ENCODE assay signal across 14 cellular contexts in genomic region chr11:93729129-93729616, GRCh38. TPM values are rescaled to one million over a fixed set of nuclear protein-coding genes. Genes with fewer than 3 reads are reported as not detected.
DNase-seq lines count a peak whose midpoint lies in the region; ATAC-seq lines count a peak whose summit lies in the region.
"Had no signal": no experiment of that assay in that cellular context is flagged by ENCODE, and none has a peak within 500 bp of the region (broad histone marks: within the 10 kb centered on the region; RNA-seq: fewer than 3 reads in every experiment).

No MANE protein-coding gene starts in this region.

- H3K36me3 Mint-ChIP-seq in activated naive CD4-positive, alpha-beta T cell treated with anti-CD3 and anti-CD28 coated beads for 36 hours (ENCODE audit: low read depth) = peaks cover 50% of the 10 kb centered on the region
- peaks cover 62% of the 10 kb centered on the region for H3K36me3 Mint-ChIP-seq in activated naive CD4-positive, alpha-beta T cell treated with anti-CD3 and anti-CD28 coated beads, Interleukin-2, amount 10 ng/mL, durations not matched to agents 7 days and 5 days
- H3K36me3 Mint-ChIP-seq in stimulated activated naive B cell treated with anti-CD40 and anti-IgM and Interleukin-4, amounts not matched to agents 10 μg/mL and 1 μg/mL and 100 μg/mL, for 72 hours = peaks cover 16 to 32% of the 10 kb centered on the region in 2 donors

- H3K9me2 ChIP-seq in Karpas-422 (replicated peaks; ENCODE audit: insufficient read depth, low read length) = no peaks in the 10 kb centered on the region

- CTCF ChIA-PET in activated naive CD4-positive, alpha-beta T cell treated with anti-CD3 and anti-CD28 coated beads for 36 hours (lab: Charles Lee) = no interaction called here
- CTCF ChIA-PET in activated naive CD4-positive, alpha-beta T cell treated with anti-CD3 and anti-CD28 coated beads, Interleukin-2, amount 10 ng/mL, durations not matched to agents 7 days and 5 days (lab: Charles Lee) = no interaction called here

- no peak overlapping the region for H3K4me2 ChIP-seq in Karpas-422 (ENCODE audit: low read depth, low read length, poor library complexity, severe bottlenecking)

- no peaks in the 10 kb centered on the region for H3K27me3 Mint-ChIP-seq in activated naive CD4-positive, alpha-beta T cell treated with anti-CD3 and anti-CD28 coated beads for 36 hours (ENCODE audit: low read depth)
- no peaks in the 10 kb centered on the region for H3K27me3 Mint-ChIP-seq in activated naive CD4-positive, alpha-beta T cell treated with anti-CD3 and anti-CD28 coated beads, Interleukin-2, amount 10 ng/mL, durations not matched to agents 7 days and 5 days
- no peaks in the 10 kb centered on the region for H3K27me3 Mint-ChIP-seq in stimulated activated naive B cell treated with anti-CD40 and anti-IgM and Interleukin-4, amounts not matched to agents 10 μg/mL and 1 μg/mL and 100 μg/mL, for 72 hours
- H3K27me3 Mint-ChIP-seq: activated CD4-positive, alpha-beta T cell treated with anti-CD3 and anti-CD28 coated beads, Interleukin-2, amount 10 ng/mL, durations not matched to agents 7 days and 5 days; type B pancreatic cell had no signal

- H3K36me3 ChIP-seq in Karpas-422 (ENCODE audit: insufficient read depth, low read length) = peaks cover 93% of the 10 kb centered on the region

- intact Hi-C loops in activated naive CD4-positive, alpha-beta T cell treated with anti-CD3 and anti-CD28 coated beads for 36 hours (cut with micrococcal nuclease) = no loop called here

- H3K9ac ChIP-seq in Karpas-422 (ENCODE audit: low read length) = no peak overlapping the region

- H3K4me3 Mint-ChIP-seq in activated naive CD4-positive, alpha-beta T cell treated with anti-CD3 and anti-CD28 coated beads for 36 hours = no peak overlapping the region
- H3K4me3 Mint-ChIP-seq in activated naive CD4-positive, alpha-beta T cell treated with anti-CD3 and anti-CD28 coated beads, Interleukin-2, amount 10 ng/mL, durations not matched to agents 7 days and 5 days = no peak overlapping the region
- no peak overlapping the region for H3K4me3 Mint-ChIP-seq in stimulated activated naive B cell treated with anti-CD40 and anti-IgM and Interleukin-4, amounts not matched to agents 10 μg/mL and 1 μg/mL and 100 μg/mL, for 72 hours
- H3K4me3 Mint-ChIP-seq: activated CD4-positive, alpha-beta T cell treated with anti-CD3 and anti-CD28 coated beads, Interleukin-2, amount 10 ng/mL, durations not matched to agents 7 days and 5 days; type B pancreatic cell had no signal

- H3K9me3 Mint-ChIP-seq in activated naive CD4-positive, alpha-beta T cell treated with anti-CD3 and anti-CD28 coated beads for 36 hours = no peaks in the 10 kb centered on the region
- H3K9me3 Mint-ChIP-seq in activated naive CD4-positive, alpha-beta T cell treated with anti-CD3 and anti-CD28 coated beads, Interleukin-2, amount 10 ng/mL, durations not matched to agents 7 days and 5 days = no peaks in the 10 kb centered on the region
- no peaks in the 10 kb centered on the region for H3K9me3 Mint-ChIP-seq in stimulated activated naive B cell treated with anti-CD40 and anti-IgM and Interleukin-4, amounts not matched to agents 10 μg/mL and 1 μg/mL and 100 μg/mL, for 72 hours
- H3K9me3 Mint-ChIP-seq: activated CD4-positive, alpha-beta T cell treated with anti-CD3 and anti-CD28 coated beads, Interleukin-2, amount 10 ng/mL, durations not matched to agents 7 days and 5 days; type B pancreatic cell had no signal

- peak overlapping the region; percentile 0; the same call in 1 of the 2 replicates for H3K27ac ChIP-seq in Karpas-422 (ENCODE audit: low read length)
- H3K27ac ChIP-seq: body of pancreas, right lobe of liver had no signal

- peaks cover 11% of the 10 kb centered on the region; the same call in 1 of the 2 replicates for H3K79me2 ChIP-seq in Karpas-422 (ENCODE audit: low read length)

- H3K27ac Mint-ChIP-seq in activated naive CD4-positive, alpha-beta T cell treated with anti-CD3 and anti-CD28 coated beads for 36 hours = peak overlapping the region; percentile 44
- H3K27ac Mint-ChIP-seq in activated naive CD4-positive, alpha-beta T cell treated with anti-CD3 and anti-CD28 coated beads, Interleukin-2, amount 10 ng/mL, durations not matched to agents 7 days and 5 days = no peak overlapping the region
- H3K27ac Mint-ChIP-seq in stimulated activated naive B cell treated with anti-CD40 and anti-IgM and Interleukin-4, amounts not matched to agents 10 μg/mL and 1 μg/mL and 100 μg/mL, for 72 hours = peak overlapping the region; percentile 66
- H3K27ac Mint-ChIP-seq: type B pancreatic cell had no signal

- no peak overlapping the region for H3K4me3 ChIP-seq in Karpas-422 (ENCODE audit: low read length)
- H3K4me3 ChIP-seq: body of pancreas, right lobe of liver had no signal

- H3K9me3 ChIP-seq in Karpas-422 (ENCODE audit: low read length) = no peaks in the 10 kb centered on the region
- H3K9me3 ChIP-seq: BE2C, body of pancreas, right lobe of liver had no signal

- DNase-seq in activated naive CD4-positive, alpha-beta T cell treated with anti-CD3 and anti-CD28 coated beads for 36 hours = no peak
- DNase-seq in activated naive CD4-positive, alpha-beta T cell treated with anti-CD3 and anti-CD28 coated beads, Interleukin-2, amount 10 ng/mL, durations not matched to agents 7 days and 5 days = no peak
- DNase-seq in Karpas-422 (peak; percentile 71), cerebellar cortex (ENCODE audit: low spot score) (peak; percentile 33), hippocampal formation (lab: John Stamatoyannopoulos, UW) (no peak), NCI-H1105 (lab: John Stamatoyannopoulos, UW) (no peak), UCSD-AML1 (lab: John Stamatoyannopoulos, UW; ENCODE audit: unreplicated experiment) (no peak)
- no peak for DNase-seq in stimulated activated naive B cell treated with anti-CD40 and anti-IgM and Interleukin-4, amounts not matched to agents 10 μg/mL and 1 μg/mL and 100 μg/mL, for 72 hours
- DNase-seq: activated CD4-positive, alpha-beta T cell treated with anti-CD3 and anti-CD28 coated beads, Interleukin-2, amount 10 ng/mL, durations not matched to agents 7 days and 5 days; BE2C; body of pancreas; NCI-H526; right lobe of liver had no signal

- peaks cover 17% of the 10 kb centered on the region for H3K4me1 Mint-ChIP-seq in activated naive CD4-positive, alpha-beta T cell treated with anti-CD3 and anti-CD28 coated beads for 36 hours (ENCODE audit: low read depth)
- H3K4me1 Mint-ChIP-seq in activated naive CD4-positive, alpha-beta T cell treated with anti-CD3 and anti-CD28 coated beads, Interleukin-2, amount 10 ng/mL, durations not matched to agents 7 days and 5 days = peaks cover 20% of the 10 kb centered on the region
- H3K4me1 Mint-ChIP-seq in stimulated activated naive B cell treated with anti-CD40 and anti-IgM and Interleukin-4, amounts not matched to agents 10 μg/mL and 1 μg/mL and 100 μg/mL, for 72 hours = peaks cover 0 to 1% of the 10 kb centered on the region in 2 donors

- H3K4me1 ChIP-seq in Karpas-422 (ENCODE audit: low read length) = peaks cover 6% of the 10 kb centered on the region
- H3K4me1 ChIP-seq: BE2C had no signal

- peak; percentile 17 to 30 for ATAC-seq in stimulated activated naive B cell treated with anti-CD40 and anti-IgM and Interleukin-4, amounts not matched to agents 10 μg/mL and 1 μg/mL and 100 μg/mL, for 72 hours (replicated peaks)
- ATAC-seq: body of pancreas had no signal

- no peak overlapping the region for H2AFZ ChIP-seq in Karpas-422 (ENCODE audit: low read length)

- no peaks in the 10 kb centered on the region for H3K27me3 ChIP-seq in Karpas-422 (ENCODE audit: low read length)
- H3K27me3 ChIP-seq: BE2C, body of pancreas, right lobe of liver had no signal

- H4K20me1 ChIP-seq in Karpas-422 (ENCODE audit: insufficient read depth, low read depth, low read length) = peaks cover 33% of the 10 kb centered on the region

RNA-seq across cellular contexts. Expression of gene TAF1D, which starts 12.1 kb away (rescaled TPM):
- 100 to 1,000 TPM; 442 to 482 TPM for total RNA-seq in activated naive CD4-positive, alpha-beta T cell treated with anti-CD3 and anti-CD28 coated beads for 36 hours
- total RNA-seq in Karpas-422 (2014; rRNA removed; shearing (Covaris generic); ENCODE audit: low replicate concordance) = 289 and 429 TPM in 2 replicates

RNA-seq across cellular contexts. Expression of gene C11orf54, which starts 12.3 kb away (rescaled TPM):
- total RNA-seq in activated naive CD4-positive, alpha-beta T cell treated with anti-CD3 and anti-CD28 coated beads for 36 hours = 10 to 100 TPM; 15.1 to 16.3 TPM
- total RNA-seq in Karpas-422 (2014; rRNA removed; shearing (Covaris generic); ENCODE audit: low replicate concordance) = 44.0 and 81.4 TPM in 2 replicates

RNA-seq across cellular contexts. Expression of gene MED17, which starts 54.9 kb away (rescaled TPM):
- 10 to 100 TPM; 19.4 to 22.6 TPM for total RNA-seq in activated naive CD4-positive, alpha-beta T cell treated with anti-CD3 and anti-CD28 coated beads for 36 hours
- 62.0 and 77.4 TPM in 2 replicates for total RNA-seq in Karpas-422 (2014; rRNA removed; shearing (Covaris generic); ENCODE audit: low replicate concordance)

Comparison
In these comparisons a context has a peak if more than half of its experiments do, and no peak if none do; other contexts are left out.
1. DNase-seq: peak in Karpas-422 (single experiment) and cerebellar cortex (single experiment); none in activated naive CD4-positive, alpha-beta T cell treated with anti-CD3 and anti-CD28 coated beads for 36 hours (single experiment), activated naive CD4-positive, alpha-beta T cell treated with anti-CD3 and anti-CD28 coated beads, Interleukin-2, amount 10 ng/mL, durations not matched to agents 7 days and 5 days (single experiment), stimulated activated naive B cell treated with anti-CD40 and anti-IgM and Interleukin-4, amounts not matched to agents 10 μg/mL and 1 μg/mL and 100 μg/mL, for 72 hours (single experiment), hippocampal formation (0 of 2), NCI-H1105 (single experiment) and UCSD-AML1 (single experiment).